ENCODE assay signal across 1 cellular context in the genomic region with DNA sequence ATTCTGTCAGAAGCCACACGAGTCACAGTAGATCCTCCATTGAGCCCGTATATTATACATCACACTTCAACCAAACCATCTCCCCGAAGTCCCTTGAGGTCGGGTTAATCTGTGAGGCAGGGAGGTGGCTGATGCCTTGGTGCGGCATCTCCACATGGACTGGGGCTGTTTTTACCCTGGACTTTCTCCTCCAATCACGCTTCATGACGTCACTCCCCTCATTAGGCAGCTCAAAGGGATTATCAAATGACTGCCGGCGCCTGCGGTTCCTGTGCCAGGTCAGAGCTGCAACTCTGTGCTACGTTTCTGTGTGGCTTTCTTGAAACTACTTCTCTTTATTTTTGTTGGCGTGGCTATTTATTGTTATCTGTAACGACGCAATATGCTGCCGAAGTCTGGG.
TF ChIP-seq lines count a peak whose summit lies in the region.

No MANE protein-coding gene starts in this region.

TF ChIP-seq in endothelial cell of umbilical vein, 7 proteins besides CTCF, POLR2A, EP300 and RAD21:
- no peak for TF ChIP-seq MYC (IDR thresholded peaks at IDR 0.05; ENCODE audit: low read depth, low read length)
- TF ChIP-seq EZH2 (IDR thresholded peaks at IDR 0.05; ENCODE audit: borderline replicate concordance, low read depth, low read length, severe bottlenecking), result no peak
- TF ChIP-seq, protein P1, sequence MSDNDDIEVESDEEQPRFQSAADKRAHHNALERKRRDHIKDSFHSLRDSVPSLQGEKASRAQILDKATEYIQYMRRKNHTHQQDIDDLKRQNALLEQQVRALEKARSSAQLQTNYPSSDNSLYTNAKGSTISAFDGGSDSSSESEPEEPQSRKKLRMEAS (IDR thresholded peaks at IDR 0.05; ENCODE audit: insufficient read depth, insufficient read length), result no peak
- TF ChIP-seq POLR2AphosphoS5 (IDR thresholded peaks at IDR 0.05; ENCODE audit: insufficient read depth, low read depth, low read length), result no peak
- no peak for TF ChIP-seq GATA2 (IDR thresholded peaks at IDR 0.05; ENCODE audit: insufficient read depth, insufficient read length, low read depth, low read length)
- TF ChIP-seq FOS (IDR thresholded peaks at IDR 0.05; ENCODE audit: borderline replicate concordance, insufficient read depth, low read length), result no peak
- TF ChIP-seq JUN (IDR thresholded peaks at IDR 0.05; ENCODE audit: borderline replicate concordance, insufficient read depth, insufficient read length, low read depth), result no peak
TF ChIP-seq in endothelial cell of umbilical vein: peak in this region for 0.
